5 cellular contexts compared by ENCODE assay signal in the genomic region with DNA sequence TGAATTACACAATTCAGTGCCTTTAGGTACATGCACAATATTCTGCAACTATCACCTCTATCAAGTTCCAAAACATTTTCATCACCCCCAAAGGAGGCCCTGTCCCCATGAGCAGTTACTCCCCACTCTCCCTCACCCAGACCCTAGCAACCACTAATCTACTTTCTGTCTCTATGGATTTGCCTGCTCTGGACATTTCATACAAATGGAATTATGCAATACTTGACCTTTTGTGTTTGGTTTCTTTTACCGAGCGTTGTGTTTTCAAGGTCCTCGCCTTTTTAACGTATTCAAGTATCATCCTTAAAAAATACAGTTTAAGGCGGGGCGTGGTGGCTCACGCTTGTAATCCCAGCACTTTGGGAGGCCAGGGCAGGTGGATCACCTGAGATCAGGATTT.
"Had no signal": no experiment of that assay in that cellular context is flagged by ENCODE, and none has a peak within 500 bp of the region (broad histone marks: within the 10 kb centered on the region; RNA-seq: fewer than 3 reads in every experiment).

No MANE protein-coding gene starts in this region.

- H3K9ac ChIP-seq: KMS-11 had no signal

- H3K27ac ChIP-seq: HL-60, KMS-11 had no signal

- DNase-seq: KBM-7, KG1 had no signal

- H3K4me2 ChIP-seq: KMS-11 had no signal

- FAIRE-seq: HTR-8/SVneo had no signal
